ENCODE assay signal across 18 cellular contexts in the genomic region with DNA sequence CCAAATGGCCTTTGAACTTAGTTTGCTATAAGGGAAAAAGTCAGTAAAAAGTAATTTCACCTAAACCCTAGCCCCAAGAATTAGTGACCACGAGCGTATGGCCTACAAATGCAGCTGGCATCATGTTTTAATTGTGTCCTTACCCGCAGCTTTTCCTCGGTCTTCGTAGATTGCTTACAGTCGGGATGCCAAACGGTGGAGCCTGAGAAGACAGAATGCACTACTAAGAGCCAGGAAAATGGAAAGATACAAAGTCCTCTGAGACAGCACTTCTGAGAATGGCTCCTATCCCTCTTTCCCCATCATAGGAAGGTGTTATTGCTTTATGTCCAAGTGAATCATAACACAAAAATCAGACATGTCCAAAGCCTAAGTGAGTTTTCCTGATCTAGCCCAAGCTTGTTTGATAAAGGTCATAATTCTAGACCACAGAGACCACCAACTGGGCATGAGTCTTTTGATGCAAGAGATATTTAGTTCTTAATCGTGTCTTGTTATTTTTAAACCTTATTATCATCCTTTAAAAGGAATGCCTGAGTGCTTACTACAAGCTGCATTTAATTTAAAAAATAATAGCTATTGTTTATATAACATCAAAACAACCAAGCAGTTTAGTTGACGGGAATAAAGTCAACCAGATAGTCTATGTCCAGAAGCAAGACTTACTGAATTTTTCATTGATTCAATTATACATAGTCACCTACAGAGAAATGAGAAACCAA.
DNase-seq lines count a peak whose midpoint lies in the region; ATAC-seq lines count a peak whose summit lies in the region.
"Had no signal": no experiment of that assay in that cellular context is flagged by ENCODE, and none has a peak within 500 bp of the region (broad histone marks: within the 10 kb centered on the region; RNA-seq: fewer than 3 reads in every experiment).

No MANE protein-coding gene starts in this region.

- peaks cover 53% of the 10 kb centered on the region for H3K36me3 ChIP-seq in Karpas-422 (ENCODE audit: insufficient read depth, low read length)
- peaks cover 5 to 64% (median 23%) of the 10 kb centered on the region in 3 experiments for H3K36me3 ChIP-seq in naive thymus-derived CD4-positive, alpha-beta T cell (ENCODE audit: control insufficient read depth in 2 of 3, insufficient read depth in 3 of 3, low read length in 3 of 3)

- H3K36me3 Mint-ChIP-seq in activated naive CD4-positive, alpha-beta T cell treated with anti-CD3 and anti-CD28 coated beads, Interleukin-2, amount 50 U/mL, for 24 hours: peaks cover 22% of the 10 kb centered on the region
- peaks cover 49% of the 10 kb centered on the region for H3K36me3 Mint-ChIP-seq in activated naive CD8-positive, alpha-beta T cell treated with anti-CD3 and anti-CD28 coated beads, Interleukin-2, amount 50 U/mL, for 24 hours (ENCODE audit: low read depth)
- H3K36me3 Mint-ChIP-seq in naive thymus-derived CD4-positive, alpha-beta T cell: peaks cover 10 to 64% (median 50%) of the 10 kb centered on the region in 5 donors

- peaks cover 59% of the 10 kb centered on the region for H3K4me1 ChIP-seq in Karpas-422 (ENCODE audit: low read length)
- H3K4me1 ChIP-seq in naive thymus-derived CD4-positive, alpha-beta T cell (ENCODE audit: control insufficient read depth in 2 of 2, insufficient read depth in 2 of 2, low read length in 2 of 2): peaks cover 9 to 23% of the 10 kb centered on the region in 2 donors

- no peak overlapping the region for H3K9ac ChIP-seq in Karpas-422 (ENCODE audit: low read length)

- no peak overlapping the region for H3K4me2 ChIP-seq in Karpas-422 (ENCODE audit: low read depth, low read length, poor library complexity, severe bottlenecking)

- CTCF ChIA-PET in naive thymus-derived CD4-positive, alpha-beta T cell (lab: Charles Lee): interaction anchor here (2.5 kb wide), 1 partner anchor 17 kb away, joined by 11 read pairs; no protein-coding TSS in a partner anchor

- H3K9me3 ChIP-seq in Karpas-422 (ENCODE audit: low read length): no peaks in the 10 kb centered on the region
- no peaks in the 10 kb centered on the region for H3K9me3 ChIP-seq in naive thymus-derived CD4-positive, alpha-beta T cell (ENCODE audit: control insufficient read depth in 2 of 3, low read length in 3 of 3)
- H3K9me3 ChIP-seq: stomach had no signal

- no peak overlapping the region for H2AFZ ChIP-seq in Karpas-422 (ENCODE audit: low read length)

- peaks cover 80% of the 10 kb centered on the region for H3K79me2 ChIP-seq in Karpas-422 (ENCODE audit: low read length)

- no peaks in the 10 kb centered on the region for H4K20me1 ChIP-seq in Karpas-422 (ENCODE audit: insufficient read depth, low read depth, low read length)

- H3K27ac ChIP-seq in Karpas-422 (ENCODE audit: low read length): peak overlapping the region; percentile 99
- peak overlapping the region; percentile 17 for H3K27ac ChIP-seq in naive thymus-derived CD4-positive, alpha-beta T cell (ENCODE audit: low read depth, low read length)

- no peak for ATAC-seq in activated naive CD8-positive, alpha-beta T cell treated with anti-CD3 and anti-CD28 coated beads, Interleukin-2, amount 50 U/mL, for 24 hours
- ATAC-seq in naive thymus-derived CD4-positive, alpha-beta T cell: no peak
- ATAC-seq: left ventricle myocardium superior, Panc1 had no signal

- H3K9me3 Mint-ChIP-seq in activated naive CD4-positive, alpha-beta T cell treated with anti-CD3 and anti-CD28 coated beads, Interleukin-2, amount 50 U/mL, for 24 hours: no peaks in the 10 kb centered on the region
- no peaks in the 10 kb centered on the region for H3K9me3 Mint-ChIP-seq in activated naive CD8-positive, alpha-beta T cell treated with anti-CD3 and anti-CD28 coated beads, Interleukin-2, amount 50 U/mL, for 24 hours
- no peaks in the 10 kb centered on the region for H3K9me3 Mint-ChIP-seq in naive thymus-derived CD4-positive, alpha-beta T cell
- H3K9me3 Mint-ChIP-seq: activated T-cell treated with anti-CD3 and anti-CD28 coated beads, Interleukin-2, amount 50 U/mL, for 4 hours had no signal

- H3K4me3 ChIP-seq in Karpas-422 (ENCODE audit: low read length): no peak overlapping the region
- no peak overlapping the region for H3K4me3 ChIP-seq in naive thymus-derived CD4-positive, alpha-beta T cell (ENCODE audit: low read length)
- H3K4me3 ChIP-seq: stomach had no signal

- POLR2A ChIA-PET in naive thymus-derived CD4-positive, alpha-beta T cell (lab: Charles Lee): interaction anchor here (0.6 to 2.8 kb wide), 4 partner anchors 11 to 45 kb away, joined by 3 to 18 read pairs (median 4); no protein-coding TSS in a partner anchor

- peak overlapping the region; percentile 93 for H3K27ac Mint-ChIP-seq in activated naive CD4-positive, alpha-beta T cell treated with anti-CD3 and anti-CD28 coated beads, Interleukin-2, amount 50 U/mL, for 24 hours
- peak overlapping the region; percentile 60 for H3K27ac Mint-ChIP-seq in activated naive CD8-positive, alpha-beta T cell treated with anti-CD3 and anti-CD28 coated beads, Interleukin-2, amount 50 U/mL, for 24 hours
- peak overlapping the region in 8 of 9 donors; percentile 36 to 80 (median 67) for H3K27ac Mint-ChIP-seq in naive thymus-derived CD4-positive, alpha-beta T cell

- no peaks in the 10 kb centered on the region for H3K27me3 Mint-ChIP-seq in activated naive CD4-positive, alpha-beta T cell treated with anti-CD3 and anti-CD28 coated beads, Interleukin-2, amount 50 U/mL, for 24 hours
- no peaks in the 10 kb centered on the region for H3K27me3 Mint-ChIP-seq in activated naive CD8-positive, alpha-beta T cell treated with anti-CD3 and anti-CD28 coated beads, Interleukin-2, amount 50 U/mL, for 24 hours
- no peaks in the 10 kb centered on the region for H3K27me3 Mint-ChIP-seq in naive thymus-derived CD4-positive, alpha-beta T cell

- no peaks in the 10 kb centered on the region for H3K27me3 ChIP-seq in Karpas-422 (ENCODE audit: low read length)
- no peaks in the 10 kb centered on the region for H3K27me3 ChIP-seq in naive thymus-derived CD4-positive, alpha-beta T cell (ENCODE audit: control insufficient read depth in 2 of 2, insufficient read depth in 2 of 2, low read length in 2 of 2)
- H3K27me3 ChIP-seq: stomach had no signal

- DNase-seq in activated naive CD4-positive, alpha-beta T cell (lab: John Stamatoyannopoulos, UW): no peak
- no peak for DNase-seq in Karpas-422
- DNase-seq in activated naive CD8-positive, alpha-beta T cell treated with anti-CD3 and anti-CD28 coated beads, Interleukin-2, amount 50 U/mL, for 24 hours: no peak
- DNase-seq in naive thymus-derived CD4-positive, alpha-beta T cell: no peak
- no peak for DNase-seq in T1000 (lab: John Stamatoyannopoulos, UW)
- DNase-seq in COLO668 (lab: John Stamatoyannopoulos, UW; ENCODE audit: unreplicated experiment): no peak
- DNase-seq in SHP77 (lab: John Stamatoyannopoulos, UW): no peak
- DNase-seq: activated T-cell treated with anti-CD3 and anti-CD28 coated beads, Interleukin-2, amount 50 U/mL, for 4 hours; GOT3; left ventricle myocardium superior; MV-4-11; NCI-H2081 treated with DMSO at 0.1 percent for 48 hours; posterior cingulate gyrus; stimulated activated CD4-positive, alpha-beta T cell treated with anti-CD3 and anti-CD28 coated beads, Interleukin-12 subunit alpha, Interleukin-12 subunit beta, amount 100 ng/mL, for 4 hours; stomach had no signal

- H3K9me2 ChIP-seq in Karpas-422 (replicated peaks; ENCODE audit: insufficient read depth, low read length): no peaks in the 10 kb centered on the region

- H3K4me3 Mint-ChIP-seq in activated naive CD4-positive, alpha-beta T cell treated with anti-CD3 and anti-CD28 coated beads, Interleukin-2, amount 50 U/mL, for 24 hours: peak overlapping the region; percentile 42
- H3K4me3 Mint-ChIP-seq in activated naive CD8-positive, alpha-beta T cell treated with anti-CD3 and anti-CD28 coated beads, Interleukin-2, amount 50 U/mL, for 24 hours: no peak overlapping the region
- peak overlapping the region in 1 of 10 donors; percentile 34 for H3K4me3 Mint-ChIP-seq in naive thymus-derived CD4-positive, alpha-beta T cell
- H3K4me3 Mint-ChIP-seq: activated T-cell treated with anti-CD3 and anti-CD28 coated beads, Interleukin-2, amount 50 U/mL, for 4 hours; brain had no signal

- intact Hi-C loops in naive thymus-derived CD4-positive, alpha-beta T cell (cut with micrococcal nuclease): loop anchor here in 1 of 2 donors (2.0 kb wide), 1 partner anchor 13 kb away; no protein-coding TSS in a partner anchor

- peaks cover 70% of the 10 kb centered on the region for H3K4me1 Mint-ChIP-seq in activated naive CD4-positive, alpha-beta T cell treated with anti-CD3 and anti-CD28 coated beads, Interleukin-2, amount 50 U/mL, for 24 hours
- peaks cover 49% of the 10 kb centered on the region for H3K4me1 Mint-ChIP-seq in activated naive CD8-positive, alpha-beta T cell treated with anti-CD3 and anti-CD28 coated beads, Interleukin-2, amount 50 U/mL, for 24 hours
- peaks cover 21 to 90% (median 78%) of the 10 kb centered on the region in 7 donors for H3K4me1 Mint-ChIP-seq in naive thymus-derived CD4-positive, alpha-beta T cell
